ENCODE assay signal across 25 cellular contexts in the genomic region with DNA sequence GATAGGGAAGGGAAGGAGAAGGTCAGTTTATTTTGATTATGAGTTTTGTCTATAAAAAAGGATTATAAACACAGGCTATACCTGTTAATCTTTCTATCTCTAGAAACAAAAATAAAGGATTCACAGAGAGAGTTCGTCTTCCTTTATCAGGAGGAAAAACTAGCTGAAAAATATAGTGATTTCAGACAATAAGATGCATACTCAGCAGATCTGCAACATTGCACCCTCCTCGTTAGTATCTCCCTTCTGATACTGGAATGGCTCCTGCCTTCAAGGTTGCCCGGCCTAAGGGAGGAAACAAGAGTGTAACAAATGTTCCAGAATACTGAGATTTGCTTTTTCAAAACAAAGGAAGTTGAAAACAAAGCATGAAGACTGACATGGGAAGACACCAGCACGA. TPM values are rescaled to one million over a fixed set of nuclear protein-coding genes. Genes with fewer than 3 reads are reported as not detected.
"Had no signal": no experiment of that assay in that cellular context is flagged by ENCODE, and none has a peak within 500 bp of the region (broad histone marks: within the 10 kb centered on the region; RNA-seq: fewer than 3 reads in every experiment).

No MANE protein-coding gene starts in this region.

- FAIRE-seq: pancreas, small intestine had no signal

- H3K27me3 ChIP-seq: neutrophil, pancreas, right lobe of liver, sigmoid colon, stomach, tibial artery, transverse colon, upper lobe of right lung, uterus had no signal

- H3K36me3 ChIP-seq: neutrophil, pancreas, right lobe of liver, sigmoid colon, stomach, tibial artery, transverse colon, upper lobe of right lung, uterus had no signal

- H3K9me3 ChIP-seq: neutrophil, pancreas, psoas muscle, right lobe of liver, sigmoid colon, stomach, tibial artery, transverse colon, upper lobe of right lung, uterus had no signal

- DNase-seq: naive thymus-derived CD8-positive, alpha-beta T cell; nephron progenitor cell; nucleus accumbens; pancreas; posterior cingulate gyrus; psoas muscle; right cardiac atrium; right lobe of liver; sigmoid colon; small intestine; stimulated activated CD4-positive, alpha-beta T cell treated with anti-CD3 and anti-CD28 coated beads, Interleukin-15, amount 100 ng/mL, for 24 hours; stimulated activated CD4-positive, alpha-beta T cell treated with anti-CD3 and anti-CD28 coated beads, Interleukin-2, amount 100 ng/mL, for 24 hours; stimulated activated CD4-positive, alpha-beta T cell treated with anti-CD3 and anti-CD28 coated beads, Interleukin-2, amount 100 ng/mL, for 48 hours; stimulated activated CD4-positive, alpha-beta T cell treated with anti-CD3 and anti-CD28 coated beads, Interleukin-4, amount 100 ng/mL, for 24 hours; stimulated activated naive B cell treated with anti-CD40 and anti-IgM and Interleukin-4, amounts not matched to agents 10 μg/mL and 1 μg/mL and 100 μg/mL, for 72 hours; stimulated activated naive CD4-positive, alpha-beta T cell treated with Interleukin-2 at 50 U/mL for 16 hours; stomach; tibial artery; transverse colon; upper lobe of right lung; uterus had no signal

- H3K4me1 ChIP-seq: pancreas, psoas muscle, right lobe of liver, sigmoid colon, tibial artery, transverse colon, upper lobe of right lung, uterus had no signal

- ATAC-seq: naive thymus-derived CD8-positive, alpha-beta T cell; natural killer cell treated with Interleukin-12 subunit alpha and Interleukin-12 subunit beta and Interleukin-15 and Interleukin-18, amount 100 ng/mL, for 72 hours; psoas muscle; right cardiac atrium; stimulated activated effector memory CD8-positive, alpha-beta T cell treated with anti-CD3 and anti-CD28 coated beads, Interleukin-12 subunit alpha, Interleukin-12 subunit beta, amount 100 ng/mL, for 72 hours; stimulated activated naive B cell treated with anti-CD40 and anti-IgM and Interleukin-4, amounts not matched to agents 10 μg/mL and 1 μg/mL and 100 μg/mL, for 72 hours; upper lobe of right lung had no signal

- H3K4me3 ChIP-seq: pancreas, psoas muscle, right lobe of liver, sigmoid colon, stomach, tibial artery, transverse colon, upper lobe of right lung, uterus had no signal

- H3K27ac ChIP-seq: neutrophil, pancreas, psoas muscle, right lobe of liver, sigmoid colon, stomach, tibial artery, transverse colon, upper lobe of right lung, uterus had no signal

RNA-seq across cellular contexts. Expression of gene LRATD1, which starts 48.7 kb away (rescaled TPM):
- total RNA-seq: naive thymus-derived CD8-positive, alpha-beta T cell; natural killer cell treated with Interleukin-12 subunit alpha and Interleukin-12 subunit beta and Interleukin-15 and Interleukin-18, amount 100 ng/mL, for 72 hours; osteocyte had no signal
- polyA plus RNA-seq: naive thymus-derived CD8-positive, alpha-beta T cell had no signal
